In genomic region chr21:33251119-33251518, GRCh38 we compare ENCODE assay signal across 26 cellular contexts. TPM values are rescaled to one million over a fixed set of nuclear protein-coding genes. Genes with fewer than 3 reads are reported as not detected.
DNase-seq lines count a peak whose midpoint lies in the region; ATAC-seq and TF ChIP-seq lines count a peak whose summit lies in the region.
"Had no signal": no experiment of that assay in that cellular context is flagged by ENCODE, and none has a peak within 500 bp of the region (broad histone marks: within the 10 kb centered on the region; RNA-seq: fewer than 3 reads in every experiment).

No MANE protein-coding gene starts in this region.

- no peak overlapping the region for H3K4me3 Mint-ChIP-seq in activated T-cell treated with anti-CD3 and anti-CD28 coated beads, Interleukin-2, amount 50 U/mL, for 24 hours
- H3K4me3 Mint-ChIP-seq in activated T-cell treated with anti-CD3 and anti-CD28 coated beads, Interleukin-2, amount 50 U/mL, for 4 hours = no peak overlapping the region
- no peak overlapping the region for H3K4me3 Mint-ChIP-seq in CD8-positive, alpha-beta T cell
- H3K4me3 Mint-ChIP-seq in activated naive CD8-positive, alpha-beta T cell treated with anti-CD3 and anti-CD28 coated beads for 36 hours = no peak overlapping the region
- no peak overlapping the region for H3K4me3 Mint-ChIP-seq in nephron progenitor cell
- H3K4me3 Mint-ChIP-seq: dendritic cell treated with granulocyte-macrophage colony-stimulating factor and Interleukin-4, amounts not matched to agents 40 ng/mL and 50 ng/mL, for 4 days; endodermal cell had no signal

- H3K9me3 Mint-ChIP-seq in activated T-cell treated with anti-CD3 and anti-CD28 coated beads, Interleukin-2, amount 50 U/mL, for 24 hours = no peaks in the 10 kb centered on the region
- no peaks in the 10 kb centered on the region for H3K9me3 Mint-ChIP-seq in activated T-cell treated with anti-CD3 and anti-CD28 coated beads, Interleukin-2, amount 50 U/mL, for 4 hours
- no peaks in the 10 kb centered on the region for H3K9me3 Mint-ChIP-seq in CD8-positive, alpha-beta T cell
- H3K9me3 Mint-ChIP-seq in activated naive CD8-positive, alpha-beta T cell treated with anti-CD3 and anti-CD28 coated beads for 36 hours = peaks cover 3% of the 10 kb centered on the region
- no peaks in the 10 kb centered on the region for H3K9me3 Mint-ChIP-seq in nephron progenitor cell
- H3K9me3 Mint-ChIP-seq: dendritic cell treated with granulocyte-macrophage colony-stimulating factor and Interleukin-4, amounts not matched to agents 40 ng/mL and 50 ng/mL, for 4 days; endodermal cell had no signal

- no peaks in the 10 kb centered on the region for H3K27me3 Mint-ChIP-seq in activated T-cell treated with anti-CD3 and anti-CD28 coated beads, Interleukin-2, amount 50 U/mL, for 24 hours
- H3K27me3 Mint-ChIP-seq in activated T-cell treated with anti-CD3 and anti-CD28 coated beads, Interleukin-2, amount 50 U/mL, for 4 hours (ENCODE audit: low read depth) = no peaks in the 10 kb centered on the region
- no peaks in the 10 kb centered on the region for H3K27me3 Mint-ChIP-seq in CD8-positive, alpha-beta T cell (ENCODE audit: low read depth)
- H3K27me3 Mint-ChIP-seq in activated naive CD8-positive, alpha-beta T cell treated with anti-CD3 and anti-CD28 coated beads for 36 hours = no peaks in the 10 kb centered on the region
- H3K27me3 Mint-ChIP-seq in nephron progenitor cell (ENCODE audit: low read depth, poor library complexity) = peaks cover 3% of the 10 kb centered on the region
- H3K27me3 Mint-ChIP-seq: dendritic cell treated with granulocyte-macrophage colony-stimulating factor and Interleukin-4, amounts not matched to agents 40 ng/mL and 50 ng/mL, for 4 days had no signal

- intact Hi-C loops in CD8-positive, alpha-beta T cell (cut with DNase I, micrococcal nuclease) = no loop called here

- H3K4me1 Mint-ChIP-seq in activated T-cell treated with anti-CD3 and anti-CD28 coated beads, Interleukin-2, amount 50 U/mL, for 24 hours (ENCODE audit: low read depth) = peaks cover 76% of the 10 kb centered on the region
- H3K4me1 Mint-ChIP-seq in activated T-cell treated with anti-CD3 and anti-CD28 coated beads, Interleukin-2, amount 50 U/mL, for 4 hours (ENCODE audit: low read depth) = peaks cover 56% of the 10 kb centered on the region
- H3K4me1 Mint-ChIP-seq in CD8-positive, alpha-beta T cell (ENCODE audit: low read depth) = peaks cover 48% of the 10 kb centered on the region
- peaks cover 61% of the 10 kb centered on the region for H3K4me1 Mint-ChIP-seq in activated naive CD8-positive, alpha-beta T cell treated with anti-CD3 and anti-CD28 coated beads for 36 hours
- no peaks in the 10 kb centered on the region for H3K4me1 Mint-ChIP-seq in nephron progenitor cell

- H3K27ac Mint-ChIP-seq in activated T-cell treated with anti-CD3 and anti-CD28 coated beads, Interleukin-2, amount 50 U/mL, for 24 hours = peak overlapping the region; percentile 20
- H3K27ac Mint-ChIP-seq in CD8-positive, alpha-beta T cell = peak overlapping the region; percentile 85
- H3K27ac Mint-ChIP-seq in activated naive CD8-positive, alpha-beta T cell treated with anti-CD3 and anti-CD28 coated beads for 36 hours = peak overlapping the region; percentile 32
- peak overlapping the region; percentile 6 for H3K27ac Mint-ChIP-seq in nephron progenitor cell
- H3K27ac Mint-ChIP-seq: dendritic cell treated with granulocyte-macrophage colony-stimulating factor and Interleukin-4, amounts not matched to agents 40 ng/mL and 50 ng/mL, for 4 days; endodermal cell had no signal

- H3K9me3 ChIP-seq in CD8-positive, alpha-beta T cell (ENCODE audit: low read length) = no peaks in the 10 kb centered on the region
- H3K9me3 ChIP-seq: SK-N-SH, thyroid gland had no signal

- no peak for ATAC-seq in activated T-cell treated with anti-CD3 and anti-CD28 coated beads, Interleukin-2, amount 50 U/mL, for 4 hours
- no peak for ATAC-seq in CD8-positive, alpha-beta T cell
- ATAC-seq: left lobe of liver, PC-3, right cardiac atrium had no signal

- CTCF ChIA-PET in CD8-positive, alpha-beta T cell (lab: Charles Lee) = interaction anchor here (1.6 kb wide), 1 partner anchor 54 kb away, joined by 6 read pairs; no protein-coding TSS in a partner anchor

- no peak for TF ChIP-seq CTCF in CD8-positive, alpha-beta T cell (IDR thresholded peaks at IDR 0.05)
- TF ChIP-seq CTCF in nephron progenitor cell (IDR thresholded peaks at IDR 0.05) = no peak

- no peak overlapping the region for H3K27ac ChIP-seq in CD8-positive, alpha-beta T cell (ENCODE audit: low read depth, low read length)
- H3K27ac ChIP-seq: thyroid gland had no signal

- DNase-seq in activated T-cell treated with anti-CD3 and anti-CD28 coated beads, Interleukin-2, amount 50 U/mL, for 24 hours = no peak
- DNase-seq in activated T-cell treated with anti-CD3 and anti-CD28 coated beads, Interleukin-2, amount 50 U/mL, for 4 hours = no peak
- no peak for DNase-seq in CD8-positive, alpha-beta T cell
- no peak for DNase-seq in activated naive CD8-positive, alpha-beta T cell treated with anti-CD3 and anti-CD28 coated beads for 36 hours
- no peak for DNase-seq in nephron progenitor cell
- no peak for DNase-seq in NCI-H1105 (lab: John Stamatoyannopoulos, UW)
- no peak for DNase-seq in SHP77 (lab: John Stamatoyannopoulos, UW)
- DNase-seq in NCI-H345 (lab: John Stamatoyannopoulos, UW) = no peak
- DNase-seq: activated CD4-positive, alpha-beta T cell treated with anti-CD3 and anti-CD28 coated beads for 4 hours; AML-193; central memory CD4-positive, alpha-beta T cell; endodermal cell; H7; KBM-7; NCI-H1105 treated with DMSO at 0.1 percent for 48 hours; NCI-H2029 treated with DMSO at 0.1 percent for 48 hours; NCI-H526 treated with DMSO at 0.1 percent for 48 hours; NK-92 treated with Interleukin-12 subunit alpha and Interleukin-12 subunit beta, amount 100 ng/mL, for 24 hours; PC-3; right cardiac atrium; SK-N-SH; stimulated activated CD4-positive, alpha-beta T cell treated with anti-CD3 and anti-CD28 coated beads, Interleukin-1b, Interleukin-23, amount 100 ng/mL, for 48 hours; thyroid gland had no signal

- H3K4me1 ChIP-seq in CD8-positive, alpha-beta T cell (ENCODE audit: insufficient read depth, low read length) = peaks cover 38% of the 10 kb centered on the region
- H3K4me1 ChIP-seq: thyroid gland had no signal

- POLR2A ChIA-PET in CD8-positive, alpha-beta T cell (lab: Charles Lee) = interaction anchor here (1.2 kb wide), 1 partner anchor 13 kb away, joined by 3 read pairs; no protein-coding TSS in a partner anchor

- peaks cover 66% of the 10 kb centered on the region for H3K36me3 ChIP-seq in CD8-positive, alpha-beta T cell (ENCODE audit: insufficient read depth, low read length)

- no peaks in the 10 kb centered on the region for H3K27me3 ChIP-seq in CD8-positive, alpha-beta T cell (ENCODE audit: insufficient read depth, low read length)
- H3K27me3 ChIP-seq: thyroid gland had no signal

- H3K4me3 ChIP-seq in CD8-positive, alpha-beta T cell (ENCODE audit: low read depth, low read length) = no peak overlapping the region
- H3K4me3 ChIP-seq: smooth muscle cell, thyroid gland had no signal

- H3K36me3 Mint-ChIP-seq in activated T-cell treated with anti-CD3 and anti-CD28 coated beads, Interleukin-2, amount 50 U/mL, for 24 hours (ENCODE audit: low read depth) = peaks cover 99% of the 10 kb centered on the region
- H3K36me3 Mint-ChIP-seq in activated T-cell treated with anti-CD3 and anti-CD28 coated beads, Interleukin-2, amount 50 U/mL, for 4 hours (ENCODE audit: insufficient read depth) = peaks cover 79% of the 10 kb centered on the region
- H3K36me3 Mint-ChIP-seq in CD8-positive, alpha-beta T cell = peaks cover 98% of the 10 kb centered on the region
- H3K36me3 Mint-ChIP-seq in activated naive CD8-positive, alpha-beta T cell treated with anti-CD3 and anti-CD28 coated beads for 36 hours = peaks cover 79% of the 10 kb centered on the region
- H3K36me3 Mint-ChIP-seq in nephron progenitor cell (ENCODE audit: low read depth) = peaks cover 48% of the 10 kb centered on the region

RNA-seq across cellular contexts. Expression of gene IL10RB, which starts 15.0 kb away (rescaled TPM):
- total RNA-seq in activated T-cell treated with anti-CD3 and anti-CD28 coated beads, Interleukin-2, amount 50 U/mL, for 4 hours = 10 to 100 TPM in 2 of 3 donors, 1 to 10 TPM in 1; 9.3 to 11.6 (median 10.2) TPM
- 1 to 10 TPM; 7.4 to 8.2 TPM for total RNA-seq in CD8-positive, alpha-beta T cell
- 10 to 100 TPM; 25.3 to 25.9 TPM for total RNA-seq in activated naive CD8-positive, alpha-beta T cell treated with anti-CD3 and anti-CD28 coated beads for 36 hours

RNA-seq across cellular contexts. Expression of gene IFNAR2, which starts 21.4 kb away (rescaled TPM):
- total RNA-seq in activated T-cell treated with anti-CD3 and anti-CD28 coated beads, Interleukin-2, amount 50 U/mL, for 4 hours = 10 to 100 TPM; 13.9 to 20.2 (median 14.7) TPM
- 10 to 100 TPM; 21.9 to 30.0 TPM for total RNA-seq in CD8-positive, alpha-beta T cell
- total RNA-seq in activated naive CD8-positive, alpha-beta T cell treated with anti-CD3 and anti-CD28 coated beads for 36 hours = 10 to 100 TPM; 36.9 to 43.7 TPM

Comparison
In these comparisons a context has a peak if more than half of its experiments do, and no peak if none do; other contexts are left out.
1. H3K27ac Mint-ChIP-seq: peak in every context shown above with its lines; median percentile 85 in CD8-positive, alpha-beta T cell; 32 in activated naive CD8-positive, alpha-beta T cell treated with anti-CD3 and anti-CD28 coated beads for 36 hours; 20 in activated T-cell treated with anti-CD3 and anti-CD28 coated beads, Interleukin-2, amount 50 U/mL, for 24 hours; 6 in nephron progenitor cell.